Comparison of ENCODE assay signal across 1 cellular context in genomic region chr16:30808890-30809426, GRCh38. TPM values are rescaled to one million over a fixed set of nuclear protein-coding genes. Genes with fewer than 3 reads are reported as not detected.
"Had no signal": no experiment of that assay in that cellular context is flagged by ENCODE, and none has a peak within 500 bp of the region (broad histone marks: within the 10 kb centered on the region; RNA-seq: fewer than 3 reads in every experiment).

No MANE protein-coding gene starts in this region.

RNA-seq across cellular contexts. Expression of gene CFAP119, which starts 47.1 kb away (rescaled TPM):
- total RNA-seq: ascending aorta had no signal
